9 cellular contexts compared by ENCODE assay signal in genomic region chr4:37803348-37803973, GRCh38. TPM values are rescaled to one million over a fixed set of nuclear protein-coding genes. Genes with fewer than 3 reads are reported as not detected.
DNase-seq lines count a peak whose midpoint lies in the region; ATAC-seq and TF ChIP-seq lines count a peak whose summit lies in the region.
"Had no signal": no experiment of that assay in that cellular context is flagged by ENCODE, and none has a peak within 500 bp of the region (broad histone marks: within the 10 kb centered on the region; RNA-seq: fewer than 3 reads in every experiment).

No MANE protein-coding gene starts in this region.

- WGBS in trophoblast cell (ENCODE audit: extremely low coverage, insufficient coverage, insufficient read length) = no CpG with 5 or more reads among the region's 4 CpGs

- H3K27me3 ChIP-seq in fibroblast of lung (ENCODE audit: control insufficient read depth, insufficient read depth, low read length) = peaks cover 6% of the 10 kb centered on the region
- no peaks in the 10 kb centered on the region for H3K27me3 ChIP-seq in trophoblast cell (ENCODE audit: insufficient read depth, low read length)

- H4K91ac ChIP-seq in trophoblast cell (ENCODE audit: low read depth, low read length) = peak overlapping the region; percentile 0

- H3K27me3 Mint-ChIP-seq in activated CD4-positive, alpha-beta memory T cell treated with anti-CD3 and anti-CD28 coated beads for 36 hours = no peaks in the 10 kb centered on the region
- H3K27me3 Mint-ChIP-seq: IgD-negative memory B cell had no signal

- no peak overlapping the region for H3K14ac ChIP-seq in trophoblast cell (ENCODE audit: low read length)

- H3K36me3 Mint-ChIP-seq in activated CD4-positive, alpha-beta memory T cell treated with anti-CD3 and anti-CD28 coated beads for 36 hours = no peaks in the 10 kb centered on the region
- H3K36me3 Mint-ChIP-seq: IgD-negative memory B cell had no signal

- no peak overlapping the region for H4K12ac ChIP-seq in trophoblast cell (ENCODE audit: low read depth, low read length)

- H4K8ac ChIP-seq in trophoblast cell (ENCODE audit: low read depth, low read length) = no peak overlapping the region

- no peak overlapping the region for H2AK5ac ChIP-seq in trophoblast cell (ENCODE audit: low read length)

- H2BK12ac ChIP-seq in trophoblast cell (ENCODE audit: low read length) = no peak overlapping the region

- H3K79me2 ChIP-seq in fibroblast of lung (ENCODE audit: control insufficient read depth, insufficient read depth, low read length) (no peaks in the 10 kb centered on the region), trophoblast cell (ENCODE audit: control insufficient read depth, insufficient read depth, low read length, poor library complexity) (no peaks in the 10 kb centered on the region)

- no peak overlapping the region for H3K18ac ChIP-seq in trophoblast cell (ENCODE audit: low read length)

- no peak overlapping the region for H2BK5ac ChIP-seq in trophoblast cell (ENCODE audit: low read depth, low read length, poor library complexity)

- H3K9me3 ChIP-seq in fibroblast of lung (ENCODE audit: control insufficient read depth, insufficient read depth, low read depth, low read length) = no peaks in the 10 kb centered on the region
- no peaks in the 10 kb centered on the region for H3K9me3 ChIP-seq in trophoblast cell (ENCODE audit: insufficient read depth, low read depth, low read length)

- H3K9me3 Mint-ChIP-seq in activated CD4-positive, alpha-beta memory T cell treated with anti-CD3 and anti-CD28 coated beads for 36 hours = no peaks in the 10 kb centered on the region

- peak in 1 of 2 donors; percentile 52 for TF ChIP-seq CTCF in fibroblast of lung (conservative IDR thresholded peaks at IDR 0.05 in 1 of 2, IDR thresholded peaks at IDR 0.05 in 1 of 2; ENCODE audit: low read depth in 1 of 2, low read length in 2 of 2)

- no peak for ATAC-seq in HG02981 (IDR thresholded peaks at IDR 0.05; ENCODE audit: unreplicated experiment)

- no peaks in the 10 kb centered on the region for H3K4me1 ChIP-seq in fibroblast of lung (ENCODE audit: control insufficient read depth, extremely low read depth, insufficient read depth, low read length)
- H3K4me1 ChIP-seq in trophoblast cell (ENCODE audit: control insufficient read depth in 1 of 2, insufficient read depth in 2 of 2, low read length in 2 of 2) = no peaks in the 10 kb centered on the region

- H3K9ac ChIP-seq in fibroblast of lung (ENCODE audit: insufficient read depth, low read length) = no peak overlapping the region
- H3K9ac ChIP-seq in trophoblast cell (ENCODE audit: low read length) = no peak overlapping the region

- no peak overlapping the region for H3K27ac ChIP-seq in fibroblast of lung (ENCODE audit: insufficient read depth, low read length)
- no peak overlapping the region for H3K27ac ChIP-seq in trophoblast cell (ENCODE audit: low read depth, low read length)

- H3K79me1 ChIP-seq in trophoblast cell (ENCODE audit: low read length) = peaks cover 2% of the 10 kb centered on the region

- no peak overlapping the region for H3K4me3 Mint-ChIP-seq in activated CD4-positive, alpha-beta memory T cell treated with anti-CD3 and anti-CD28 coated beads for 36 hours
- H3K4me3 Mint-ChIP-seq: IgD-negative memory B cell had no signal

- intact Hi-C loops in activated CD4-positive, alpha-beta memory T cell treated with anti-CD3 and anti-CD28 coated beads for 36 hours (cut with micrococcal nuclease) = loop anchor here (1.0 kb wide), 2 partner anchors 174 to 232 kb away; no protein-coding TSS in a partner anchor

- DNase-seq in DMS 273 treated with DMSO at 0.1 percent for 48 hours (lab: John Stamatoyannopoulos, UW) (peak; percentile 27), RKO (ENCODE audit: low spot score) (peak; percentile 84), fibroblast of lung (ENCODE audit: low read depth in 2 of 2) (peak; percentile 50 to 81), trophoblast cell (peak in 1 of 2 donors; percentile 60), 8988T (no peak)
- DNase-seq in Jurkat, Clone E6-1 (ENCODE audit: low read depth, low spot score) = peak; percentile 66
- DNase-seq in activated CD4-positive, alpha-beta memory T cell treated with anti-CD3 and anti-CD28 coated beads for 36 hours = no peak

- H3K27ac Mint-ChIP-seq in activated CD4-positive, alpha-beta memory T cell treated with anti-CD3 and anti-CD28 coated beads for 36 hours = no peak overlapping the region
- H3K27ac Mint-ChIP-seq: IgD-negative memory B cell had no signal

- no peaks in the 10 kb centered on the region for H4K20me1 ChIP-seq in fibroblast of lung (ENCODE audit: control insufficient read depth, extremely low read depth, insufficient read depth, low read length)

- H3K36me3 ChIP-seq in fibroblast of lung (ENCODE audit: control insufficient read depth, insufficient read depth, low read length) (no peaks in the 10 kb centered on the region), trophoblast cell (ENCODE audit: control insufficient read depth in 1 of 2, insufficient read depth in 2 of 2, low read length in 2 of 2) (no peaks in the 10 kb centered on the region)

- POLR2A ChIA-PET in activated CD4-positive, alpha-beta memory T cell treated with anti-CD3 and anti-CD28 coated beads for 36 hours (lab: Charles Lee) = no interaction called here

- CTCF ChIA-PET in activated CD4-positive, alpha-beta memory T cell treated with anti-CD3 and anti-CD28 coated beads for 36 hours (lab: Charles Lee) = interaction anchor here (0.7 to 1.9 kb wide), 15 partner anchors 23 to 310 kb away, joined by 3 to 39 read pairs (median 4); partner anchors contain the start of gene PGM2

- H3K4me2 ChIP-seq in fibroblast of lung (ENCODE audit: extremely low read depth, insufficient read depth, low read length) = no peak overlapping the region
- H3K4me2 ChIP-seq in trophoblast cell (ENCODE audit: low read length) = no peak overlapping the region

- H3K4me1 Mint-ChIP-seq in activated CD4-positive, alpha-beta memory T cell treated with anti-CD3 and anti-CD28 coated beads for 36 hours (ENCODE audit: low read depth) = no peaks in the 10 kb centered on the region
- H3K4me1 Mint-ChIP-seq: IgD-negative memory B cell had no signal

- H3K4ac ChIP-seq in trophoblast cell (ENCODE audit: low read depth, low read length) = no peak overlapping the region

- H3K23ac ChIP-seq in trophoblast cell (ENCODE audit: low read length) = no peak overlapping the region

- no peak overlapping the region for H2BK120ac ChIP-seq in trophoblast cell (ENCODE audit: insufficient read depth, low read length, poor library complexity)

- no peak overlapping the region for H3K4me3 ChIP-seq in Jurkat, Clone E6-1 (ENCODE audit: low read length)
- H3K4me3 ChIP-seq in fibroblast of lung (replicated peaks in 1 of 4; ENCODE audit: control extremely low read depth in 1 of 4, insufficient read depth in 1 of 4, low read depth in 3 of 4, low read length in 4 of 4) = no peak overlapping the region
- H3K4me3 ChIP-seq in trophoblast cell (ENCODE audit: low read depth, low read length) = no peak overlapping the region

- H2AFZ ChIP-seq in fibroblast of lung (ENCODE audit: low read length) (no peak overlapping the region), trophoblast cell (ENCODE audit: insufficient read depth, low read length, poor library complexity) (no peak overlapping the region)

RNA-seq across cellular contexts. Expression of gene PGM2, which starts 23.0 kb away (rescaled TPM):
- 80.7 TPM for polyA plus RNA-seq in Jurkat, Clone E6-1 (2012; ENCODE audit: insufficient read depth, insufficient read length)
- 14.1 and 15.0 TPM in 2 replicates for total RNA-seq in fibroblast of lung
- polyA plus RNA-seq in fibroblast of lung = 14.3 and 15.1 TPM in 2 replicates
- polyA plus RNA-seq in fibroblast of lung (2012) = 14.4 and 16.0 TPM in 2 replicates
- 0.89 and 1.9 TPM in 2 replicates for polyA minus RNA-seq in fibroblast of lung (ENCODE audit: low replicate concordance)
- 35.6 and 35.8 TPM in 2 replicates for polyA plus RNA-seq in trophoblast cell (2013)
- total RNA-seq in activated CD4-positive, alpha-beta memory T cell treated with anti-CD3 and anti-CD28 coated beads for 36 hours = 10 to 100 TPM; 65.7 to 66.0 TPM

Comparison
In these comparisons a context has a peak if more than half of its experiments do, and no peak if none do; other contexts are left out.
1. DNase-seq: peak in DMS 273 treated with DMSO at 0.1 percent for 48 hours (single experiment), Jurkat, Clone E6-1 (single experiment), RKO (single experiment) and fibroblast of lung (2 of 2); none in activated CD4-positive, alpha-beta memory T cell treated with anti-CD3 and anti-CD28 coated beads for 36 hours (single experiment) and 8988T (single experiment).